11 cellular contexts compared by ENCODE assay signal in genomic region chr2:108632748-108633147, GRCh38.
A peak's percentile ranks its signal among the peaks of the same experiment; 100 is the strongest.
DNase-seq lines count a peak whose midpoint lies in the region; ATAC-seq lines count a peak whose summit lies in the region.
"Had no signal": no experiment of that assay in that cellular context is flagged by ENCODE, and none has a peak within 500 bp of the region (broad histone marks: within the 10 kb centered on the region; RNA-seq: fewer than 3 reads in every experiment).

No MANE protein-coding gene starts in this region.

- no peak for ATAC-seq in activated T-cell treated with anti-CD3 and anti-CD28 coated beads, Interleukin-2, amount 50 U/mL, for 72 hours (replicated peaks in 1 of 2)
- ATAC-seq in left colon (peak; percentile 52), HG03469 (IDR thresholded peaks at IDR 0.05; ENCODE audit: unreplicated experiment) (no peak)
- ATAC-seq: naive thymus-derived CD8-positive, alpha-beta T cell had no signal

- intact Hi-C loops in left colon (cut with DNase I, micrococcal nuclease) = no loop called here

- H3K4me1 Mint-ChIP-seq in activated T-cell treated with anti-CD3 and anti-CD28 coated beads, Interleukin-2, amount 50 U/mL, for 72 hours (ENCODE audit: low read depth) = peaks cover 95% of the 10 kb centered on the region

- peaks cover 2 to 6% of the 10 kb centered on the region in 2 donors for H3K36me3 Mint-ChIP-seq in activated T-cell treated with anti-CD3 and anti-CD28 coated beads, Interleukin-2, amount 50 U/mL, for 72 hours (ENCODE audit: insufficient read depth in 2 of 2)
- H3K36me3 Mint-ChIP-seq: naive thymus-derived CD8-positive, alpha-beta T cell had no signal

- peak overlapping the region; percentile 49 for H3K27ac Mint-ChIP-seq in activated T-cell treated with anti-CD3 and anti-CD28 coated beads, Interleukin-2, amount 50 U/mL, for 72 hours

- H3K27me3 Mint-ChIP-seq in activated T-cell treated with anti-CD3 and anti-CD28 coated beads, Interleukin-2, amount 50 U/mL, for 72 hours (ENCODE audit: low read depth) = no peaks in the 10 kb centered on the region
- H3K27me3 Mint-ChIP-seq: naive thymus-derived CD8-positive, alpha-beta T cell had no signal

- no peaks in the 10 kb centered on the region for H3K9me3 Mint-ChIP-seq in activated T-cell treated with anti-CD3 and anti-CD28 coated beads, Interleukin-2, amount 50 U/mL, for 72 hours
- H3K9me3 Mint-ChIP-seq: naive thymus-derived CD8-positive, alpha-beta T cell had no signal

- no peak for DNase-seq in activated T-cell treated with anti-CD3 and anti-CD28 coated beads, Interleukin-2, amount 50 U/mL, for 72 hours
- no peak for DNase-seq in activated T-cell treated with anti-CD3 and anti-CD28 coated beads for 4 hours
- DNase-seq in NCI-H69 (lab: John Stamatoyannopoulos, UW) = peak; percentile 88
- DNase-seq in left colon = no peak
- DNase-seq in C1 segment of cervical spinal cord (lab: John Stamatoyannopoulos, UW) = no peak
- no peak for DNase-seq in NCI-H2227 treated with DMSO at 0.1 percent for 48 hours (lab: John Stamatoyannopoulos, UW)
- DNase-seq in activated effector memory CD4-positive, alpha-beta T cell treated with Interleukin-2 at 50 U/mL for 16 hours = no peak
- DNase-seq: dorsolateral prefrontal cortex; naive thymus-derived CD8-positive, alpha-beta T cell; spleen had no signal

- H3K4me3 Mint-ChIP-seq in activated T-cell treated with anti-CD3 and anti-CD28 coated beads, Interleukin-2, amount 50 U/mL, for 72 hours = peak overlapping the region in 1 of 2 donors; percentile 24
- H3K4me3 Mint-ChIP-seq: naive thymus-derived CD8-positive, alpha-beta T cell had no signal
